In the genomic region with DNA sequence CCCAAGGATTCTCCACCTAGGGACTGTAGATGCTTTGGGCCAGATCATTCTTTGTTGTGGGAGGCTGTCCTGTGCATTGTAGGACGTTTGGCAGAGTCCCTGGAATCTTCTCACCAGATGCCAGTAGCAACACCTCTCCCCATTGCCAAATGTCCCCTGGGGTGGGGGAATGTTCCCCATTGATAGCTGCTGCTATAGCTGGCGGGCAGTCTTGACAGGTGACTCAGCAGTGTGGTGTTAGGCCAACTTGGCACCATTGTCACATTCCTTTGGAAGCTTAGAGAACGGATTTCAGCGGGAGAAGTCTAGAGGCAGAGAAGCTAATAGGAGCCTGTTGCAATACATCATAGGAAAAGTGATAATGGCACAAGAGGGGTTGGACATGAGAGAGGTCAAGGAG, we compare ENCODE assay signal across 11 cellular contexts.
DNase-seq lines count a peak whose midpoint lies in the region; ATAC-seq and TF ChIP-seq lines count a peak whose summit lies in the region.
"Had no signal": no experiment of that assay in that cellular context is flagged by ENCODE, and none has a peak within 500 bp of the region (broad histone marks: within the 10 kb centered on the region; RNA-seq: fewer than 3 reads in every experiment).

No MANE protein-coding gene starts in this region.

- POLR2A ChIA-PET in PC-3 (lab: Charles Lee; ENCODE audit: unreplicated experiment), result no interaction called here

- BruUV-seq in PC-3 (replicated peaks; lab: Mats Ljungman, UMichigan), result no TSS peak

- no peaks in the 10 kb centered on the region for H3K36me3 ChIP-seq in PC-3 (ENCODE audit: low read depth, low read length)

- no peaks in the 10 kb centered on the region for H3K27me3 ChIP-seq in PC-3 (ENCODE audit: low read length)

- H3K4me2 ChIP-seq in PC-3 (ENCODE audit: low read length), result no peak overlapping the region

- no peak overlapping the region for H2AFZ ChIP-seq in PC-3 (ENCODE audit: low read length)

- H3K4me1 ChIP-seq in PC-3 (ENCODE audit: insufficient read depth, low read length), result no peaks in the 10 kb centered on the region

- H3F3A ChIP-seq in PC-3 (ENCODE audit: low read length, unreplicated experiment), result no peaks in the 10 kb centered on the region

- no peaks in the 10 kb centered on the region for H3K79me2 ChIP-seq in PC-3 (ENCODE audit: low read length)

- ATAC-seq in PC-3 (no peak), esophagus mucosa (peak; percentile 50), HG02970 (IDR thresholded peaks at IDR 0.05; ENCODE audit: low FRiP score, unreplicated experiment) (no peak)

- CTCF ChIA-PET in PC-3 (lab: Charles Lee), result no interaction called here

- peak; percentile 92 for DNase-seq in A172 (ENCODE audit: low spot score)
- DNase-seq in PC-3, result peak; percentile 31
- DNase-seq in mucosa of gallbladder (ENCODE audit: low spot score), result peak; percentile 44
- no peak for DNase-seq in UCSD-AML1 (lab: John Stamatoyannopoulos, UW; ENCODE audit: unreplicated experiment)
- no peak for DNase-seq in NOMO-1 treated with DMSO at 0.1 percent for 48 hours (lab: John Stamatoyannopoulos, UW; ENCODE audit: unreplicated experiment)
- DNase-seq in GOT3 (lab: John Stamatoyannopoulos, UW), result no peak
- DNase-seq: activated CD8-positive, alpha-beta memory T cell treated with anti-CD3 and anti-CD28 coated beads for 24 hours; NCI-H1105; SHP77 treated with DMSO at 0.1 percent for 48 hours had no signal

- no peak for TF ChIP-seq CTCF in PC-3 (conservative IDR thresholded peaks at IDR 0.05; ENCODE audit: low read depth, low read length)

- H3K9me3 ChIP-seq in PC-3 (ENCODE audit: low read length), result no peaks in the 10 kb centered on the region

- no peak overlapping the region for H3K4me3 ChIP-seq in PC-3 (ENCODE audit: low read length)

- H3K27ac ChIP-seq in PC-3 (ENCODE audit: low read length), result no peak overlapping the region

- intact Hi-C loops in PC-3 (cut with micrococcal nuclease), result no loop called here

- H3K9me2 ChIP-seq in PC-3 (replicated peaks; ENCODE audit: low read length), result no peaks in the 10 kb centered on the region; the same call in 1 of the 2 replicates

- no peak overlapping the region for H3K9ac ChIP-seq in PC-3 (ENCODE audit: low read length)

- H4K20me1 ChIP-seq in PC-3 (ENCODE audit: low read length), result no peaks in the 10 kb centered on the region

Comparison
In these comparisons a context has a peak if more than half of its experiments do, and no peak if none do; other contexts are left out.
1. DNase-seq: peak in A172 (single experiment), PC-3 (single experiment) and mucosa of gallbladder (single experiment); none in UCSD-AML1 (single experiment), NOMO-1 treated with DMSO at 0.1 percent for 48 hours (single experiment) and GOT3 (single experiment).